In genomic region chr12:13390381-13390856, GRCh38 we compare ENCODE assay signal across 8 cellular contexts.
DNase-seq lines count a peak whose midpoint lies in the region; ATAC-seq and TF ChIP-seq lines count a peak whose summit lies in the region.
"Had no signal": no experiment of that assay in that cellular context is flagged by ENCODE, and none has a peak within 500 bp of the region (broad histone marks: within the 10 kb centered on the region; RNA-seq: fewer than 3 reads in every experiment).

No MANE protein-coding gene starts in this region.

- H3K27me3 ChIP-seq in upper lobe of right lung (no peaks in the 10 kb centered on the region), esophagus squamous epithelium (peaks cover 0 to 3% (median 0%) of the 10 kb centered on the region in 4 donors)

- 28 to 47% methylated on average over 3 to 5 of the region's 9 CpGs for WGBS in esophagus squamous epithelium, 2 donors

- DNase-seq in NCI-H128 (lab: John Stamatoyannopoulos, UW; ENCODE audit: unreplicated experiment) (peak; percentile 93), astrocyte of the cerebellum (ENCODE audit: low read depth) (peak; percentile 62), kidney glomerular epithelial cell (lab: John Stamatoyannopoulos, UW) (peak; percentile 18), upper lobe of right lung (peak; percentile 93), esophagus squamous epithelium (lab: John Stamatoyannopoulos, UW) (no peak)

- no peak overlapping the region for H3K4me3 ChIP-seq in astrocyte of the cerebellum (ENCODE audit: low read depth, low read length)
- H3K4me3 ChIP-seq in upper lobe of right lung, result no peak overlapping the region
- no peak overlapping the region for H3K4me3 ChIP-seq in esophagus squamous epithelium
- H3K4me3 ChIP-seq: K562 had no signal

- H3K27ac ChIP-seq in upper lobe of right lung (no peak overlapping the region), esophagus squamous epithelium (no peak overlapping the region)

- H3K36me3 ChIP-seq in upper lobe of right lung, result no peaks in the 10 kb centered on the region
- H3K36me3 ChIP-seq in esophagus squamous epithelium, result no peaks in the 10 kb centered on the region

- ATAC-seq in upper lobe of right lung (peak; percentile 95), HG02973 (IDR thresholded peaks at IDR 0.05; ENCODE audit: unreplicated experiment) (no peak), GM18520 (IDR thresholded peaks at IDR 0.05; ENCODE audit: unreplicated experiment) (no peak)
- ATAC-seq: K562 had no signal

- no peak for TF ChIP-seq CTCF in astrocyte of the cerebellum (IDR thresholded peaks at IDR 0.05; ENCODE audit: low read depth, low read length, missing control alignments)
- no peak for TF ChIP-seq CTCF in upper lobe of right lung (IDR thresholded peaks at IDR 0.05)
- TF ChIP-seq CTCF in esophagus squamous epithelium (IDR thresholded peaks at IDR 0.05), result no peak

- intact Hi-C loops in upper lobe of right lung (cut with DNase I) (no loop called here), esophagus squamous epithelium (cut with DNase I) (no loop called here)

- no peak for TF ChIP-seq POLR2A in esophagus squamous epithelium (IDR thresholded peaks at IDR 0.05)

- H3K4me1 ChIP-seq in upper lobe of right lung (peaks cover 9% of the 10 kb centered on the region), esophagus squamous epithelium (peaks cover 0 to 33% (median 6%) of the 10 kb centered on the region in 3 donors)

- H3K9me3 ChIP-seq in upper lobe of right lung (no peaks in the 10 kb centered on the region), esophagus squamous epithelium (no peaks in the 10 kb centered on the region)

- in situ Hi-C loops in astrocyte of the cerebellum (cut with HindIII; ENCODE audit: low sequenced_read_pairs), result no loop called here
